1 cellular context compared by ENCODE assay signal in genomic region chr9:35907732-35908483, GRCh38.
TF ChIP-seq lines count a peak whose summit lies in the region.

No MANE protein-coding gene starts in this region.

TF ChIP-seq in HepG2, 621 proteins besides CTCF, POLR2A, EP300 and RAD21 (continues in another document):
- TF ChIP-seq ZNF276 (CRISPR knock-in tag; IDR thresholded peaks at IDR 0.05; ENCODE audit: low read depth) (no peak), PHB2 (IDR thresholded peaks at IDR 0.05; ENCODE audit: partially characterized antibody) (no peak), ZNF776 (CRISPR knock-in tag; IDR thresholded peaks at IDR 0.05) (no peak), ZNF687 (CRISPR knock-in tag; IDR thresholded peaks at IDR 0.05) (peak; percentile 5), DNMT1 (CRISPR knock-in tag; IDR thresholded peaks at IDR 0.05) (no peak), BCL6 (CRISPR knock-in tag; IDR thresholded peaks at IDR 0.05) (no peak), CENPT (CRISPR knock-in tag; IDR thresholded peaks at IDR 0.05; ENCODE audit: low read depth) (no peak), RFX3 (CRISPR knock-in tag; IDR thresholded peaks at IDR 0.05) (no peak), ZNF446 (CRISPR knock-in tag; IDR thresholded peaks at IDR 0.05) (no peak), MAFK (conservative IDR thresholded peaks at IDR 0.05 in 1 of 2, IDR thresholded peaks at IDR 0.05 in 1 of 2; ENCODE audit: low read length in 2 of 2) (no peak), HNRNPK (IDR thresholded peaks at IDR 0.05; ENCODE audit: low read depth, low read length, poor library complexity, severe bottlenecking) (no peak), KLF11 (CRISPR knock-in tag; IDR thresholded peaks at IDR 0.05) (no peak), ZNF567 (CRISPR knock-in tag; IDR thresholded peaks at IDR 0.05; ENCODE audit: borderline replicate concordance) (no peak), HOMEZ (CRISPR knock-in tag; IDR thresholded peaks at IDR 0.05; ENCODE audit: low read depth) (no peak), MYC (CRISPR knock-in tag; IDR thresholded peaks at IDR 0.05; ENCODE audit: borderline replicate concordance) (no peak), MTERF4 (CRISPR knock-in tag; IDR thresholded peaks at IDR 0.05) (no peak), GABPB1 (CRISPR knock-in tag; IDR thresholded peaks at IDR 0.05) (no peak), ZFY (CRISPR knock-in tag; IDR thresholded peaks at IDR 0.05) (peak; percentile 19; the same call in 1 of the 2 replicates), KDM5A (IDR thresholded peaks at IDR 0.05; ENCODE audit: borderline replicate concordance, low read length) (no peak), HMG20A (CRISPR knock-in tag; IDR thresholded peaks at IDR 0.05; ENCODE audit: borderline replicate concordance) (no peak), PBX3 (CRISPR knock-in tag; IDR thresholded peaks at IDR 0.05; ENCODE audit: borderline replicate concordance) (no peak), TRIM22 (IDR thresholded peaks at IDR 0.05) (no peak), CHD4 (IDR thresholded peaks at IDR 0.05; ENCODE audit: borderline replicate concordance, low read length) (no peak), ATF3 (CRISPR knock-in tag; IDR thresholded peaks at IDR 0.05) (peak; percentile 71), NFKBIZ (CRISPR knock-in tag; IDR thresholded peaks at IDR 0.05) (no peak), TOE1 (CRISPR knock-in tag; IDR thresholded peaks at IDR 0.05) (no peak), ZSCAN9 (CRISPR knock-in tag; IDR thresholded peaks at IDR 0.05; ENCODE audit: borderline replicate concordance) (no peak), XRCC5 (optimal IDR thresholded peaks at IDR 0.05; ENCODE audit: low read length) (no peak), ZNF777 (CRISPR knock-in tag; IDR thresholded peaks at IDR 0.05) (no peak), SOX13 (IDR thresholded peaks at IDR 0.05) (no peak), SOX13 (CRISPR knock-in tag; conservative IDR thresholded peaks at IDR 0.05 in 1 of 2, IDR thresholded peaks at IDR 0.05 in 1 of 2) (no peak), NPAS2 (CRISPR knock-in tag; IDR thresholded peaks at IDR 0.05; ENCODE audit: borderline replicate concordance) (no peak), FUBP1 (CRISPR knock-in tag; IDR thresholded peaks at IDR 0.05; ENCODE audit: borderline replicate concordance) (no peak), THRA (CRISPR knock-in tag; IDR thresholded peaks at IDR 0.05; ENCODE audit: borderline replicate concordance) (no peak), ZNF317 (CRISPR knock-in tag; IDR thresholded peaks at IDR 0.05) (peak; percentile 53; the same call in 1 of the 2 replicates), NR2C2 (CRISPR knock-in tag; IDR thresholded peaks at IDR 0.05; ENCODE audit: borderline replicate concordance) (no peak), PCBP1 (IDR thresholded peaks at IDR 0.05; ENCODE audit: borderline replicate concordance, low read depth, low read length) (no peak), IRF1 (CRISPR knock-in tag; IDR thresholded peaks at IDR 0.05; ENCODE audit: low read depth) (no peak), ZNF530 (CRISPR knock-in tag; IDR thresholded peaks at IDR 0.05; ENCODE audit: low read depth) (no peak), FOSL1 (CRISPR knock-in tag; IDR thresholded peaks at IDR 0.05; ENCODE audit: borderline replicate concordance) (peak; percentile 52; the same call in 1 of the 2 replicates), PAXIP1 (CRISPR knock-in tag; conservative IDR thresholded peaks at IDR 0.05) (0 out of 2 replicates have a peak, but pooled peaks have one; percentile 10), POLR2G (IDR thresholded peaks at IDR 0.05; ENCODE audit: low read depth, low read length) (no peak; the same call in 1 of the 2 replicates), FOXC1 (CRISPR knock-in tag; IDR thresholded peaks at IDR 0.05; ENCODE audit: borderline replicate concordance) (no peak), ZNF20 (CRISPR knock-in tag; IDR thresholded peaks at IDR 0.05) (no peak), PPARG (CRISPR knock-in tag; conservative IDR thresholded peaks at IDR 0.05) (peak; percentile 55; the same call in 1 of the 2 replicates), ARHGAP35 (CRISPR knock-in tag; IDR thresholded peaks at IDR 0.05; ENCODE audit: borderline replicate concordance) (no peak), ZBTB7A (CRISPR knock-in tag; IDR thresholded peaks at IDR 0.05) (no peak)
